In the genomic region with DNA sequence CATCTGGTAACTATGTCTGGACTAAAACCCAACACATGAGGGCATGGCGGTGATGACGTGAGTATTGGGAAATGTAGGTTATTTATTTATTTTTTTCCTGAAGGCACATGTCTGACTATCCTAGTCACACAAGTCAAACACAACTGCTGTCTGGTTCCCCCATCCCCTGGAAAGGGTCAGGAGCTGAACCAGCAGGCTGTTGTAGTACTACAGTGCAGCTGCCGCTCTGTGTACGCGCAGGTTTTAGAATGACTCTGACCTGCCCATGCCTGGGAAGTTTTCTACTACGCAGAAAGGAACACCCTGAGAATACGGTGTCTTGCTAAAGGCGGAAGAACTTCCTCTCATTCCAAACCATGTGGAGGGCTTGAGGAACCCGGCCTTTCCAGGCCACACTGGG, we compare ENCODE assay signal across 8 cellular contexts. TPM values are rescaled to one million over a fixed set of nuclear protein-coding genes. Genes with fewer than 3 reads are reported as not detected.
A peak's percentile ranks its signal among the peaks of the same experiment; 100 is the strongest.
DNase-seq lines count a peak whose midpoint lies in the region; ATAC-seq and TF ChIP-seq lines count a peak whose summit lies in the region.

No MANE protein-coding gene starts in this region.

- peaks cover 6% of the 10 kb centered on the region; the same call in 1 of the 2 replicates for H3F3A ChIP-seq in PC-9 (ENCODE audit: insufficient read depth, low read depth)

- WGBS in sigmoid colon, 2 donors: 5 to 16% methylated on average over 9 of the region's 9 CpGs

- peak in 1 of 4 donors; percentile 28 for TF ChIP-seq EP300 in sigmoid colon (IDR thresholded peaks at IDR 0.05)

- no peak for TF ChIP-seq POLR2A in sigmoid colon (IDR thresholded peaks at IDR 0.05)

- H2AFZ ChIP-seq in PC-9: peak overlapping the region; percentile 58; the same call in 1 of the 2 replicates

- BruUV-seq in PC-9 (replicated peaks; lab: Mats Ljungman, UMichigan): TSS peak; percentile 40

- H3K9me3 ChIP-seq in PC-9 (ENCODE audit: insufficient read depth, low read depth) (no peaks in the 10 kb centered on the region), sigmoid colon (no peaks in the 10 kb centered on the region)

- H3K27ac Mint-ChIP-seq in activated naive CD8-positive, alpha-beta T cell: peak overlapping the region; percentile 97

- H3K36me3 ChIP-seq in PC-9 (ENCODE audit: low read depth): 0 out of 2 replicates have a peak, but pooled peaks cover 8% of the 10 kb centered on the region
- no peaks in the 10 kb centered on the region for H3K36me3 ChIP-seq in sigmoid colon

- CTCF ChIA-PET in PC-9 (lab: Charles Lee): no interaction called here

- TF ChIP-seq CTCF in PC-9 (conservative IDR thresholded peaks at IDR 0.05) (no peak), sigmoid colon (IDR thresholded peaks at IDR 0.05) (no peak)

- H3K4me3 Mint-ChIP-seq in activated naive CD8-positive, alpha-beta T cell: peak overlapping the region; percentile 93

- H3K4me1 ChIP-seq in PC-9 (replicated peaks; ENCODE audit: insufficient read depth): peaks cover 19% of the 10 kb centered on the region
- peaks cover 0 to 52% (median 22%) of the 10 kb centered on the region in 4 donors for H3K4me1 ChIP-seq in sigmoid colon

- peaks cover 49% of the 10 kb centered on the region for H4K20me1 ChIP-seq in PC-9 (ENCODE audit: insufficient read depth)

- ATAC-seq in GM19463 (IDR thresholded peaks at IDR 0.05; ENCODE audit: unreplicated experiment) (peak; percentile 28), HG03558 (IDR thresholded peaks at IDR 0.05; ENCODE audit: extremely low read depth, unreplicated experiment) (peak; percentile 23), left cardiac atrium (peak; percentile 27 to 40)

- peak overlapping the region; percentile 87 for H3K27ac ChIP-seq in PC-9
- H3K27ac ChIP-seq in sigmoid colon: peak overlapping the region; percentile 90 to 96 (median 93)

- POLR2A ChIA-PET in PC-9 (lab: Charles Lee; ENCODE audit: unreplicated experiment): interaction anchor here (0.6 kb wide), 1 partner anchor 552 kb away, joined by 5 read pairs; no protein-coding TSS in a partner anchor

- no peaks in the 10 kb centered on the region for H3K9me2 ChIP-seq in PC-9 (ENCODE audit: insufficient read depth)

- H3K4me2 ChIP-seq in PC-9: peak overlapping the region; percentile 88

- peaks cover 50% of the 10 kb centered on the region for H3K4me1 Mint-ChIP-seq in activated naive CD8-positive, alpha-beta T cell (ENCODE audit: low read depth)

- H3K27me3 Mint-ChIP-seq in activated naive CD8-positive, alpha-beta T cell: no peaks in the 10 kb centered on the region

- peak overlapping the region; percentile 92 for H3K4me3 ChIP-seq in PC-9
- peak overlapping the region; percentile 66 to 99 (median 75) for H3K4me3 ChIP-seq in sigmoid colon

- H3K27me3 ChIP-seq in PC-9 (ENCODE audit: insufficient read depth, low read depth): no peaks in the 10 kb centered on the region
- no peaks in the 10 kb centered on the region for H3K27me3 ChIP-seq in sigmoid colon

- H3K9me3 Mint-ChIP-seq in activated naive CD8-positive, alpha-beta T cell (ENCODE audit: low read depth): no peaks in the 10 kb centered on the region

- H3K79me2 ChIP-seq in PC-9 (ENCODE audit: low read depth): peaks cover 60% of the 10 kb centered on the region

- intact Hi-C loops in PC-9 (cut with micrococcal nuclease; ENCODE audit: unreplicated experiment): loop anchor here (10.0 kb wide), 1 partner anchor 110 kb away; no protein-coding TSS in a partner anchor
- intact Hi-C loops in left cardiac atrium (cut with DNase I): no loop called here
- intact Hi-C loops in sigmoid colon (cut with DNase I): loop anchor here (2.0 to 10.0 kb wide), 5 partner anchors 86 to 1210 kb away; a partner anchor contains a TSS
- intact Hi-C loops in posterior cingulate gyrus (cut with DNase I): loop anchor here (5.0 to 10.0 kb wide), 2 partner anchors 253 to 520 kb away; no protein-coding TSS in a partner anchor

- peak; percentile 9 for DNase-seq in DMS114 treated with DMSO at 0.1 percent for 48 hours (lab: John Stamatoyannopoulos, UW; ENCODE audit: unreplicated experiment)
- DNase-seq in PC-9: peak; percentile 44 to 84
- DNase-seq in left cardiac atrium: peak; percentile 45
- peak; percentile 78 for DNase-seq in sigmoid colon
- no peak for DNase-seq in posterior cingulate gyrus

- H3K36me3 Mint-ChIP-seq in activated naive CD8-positive, alpha-beta T cell: peaks cover 4% of the 10 kb centered on the region

RNA-seq across cellular contexts. Expression of a gene that starts 1.2 kb away (rescaled TPM):
- total RNA-seq in PC-9 (2021) (55.4 and 62.8 TPM in 2 replicates), left cardiac atrium (10 to 100 TPM; 11.8 to 38.6 TPM), sigmoid colon (10 to 100 TPM; 11.8 to 21.3 (median 15.9) TPM)
- 10 to 100 TPM in 1 of 3 donors, 1 to 10 TPM in 2; 2.4 to 25.6 (median 3.5) TPM for polyA plus RNA-seq in sigmoid colon

Comparison
In these comparisons a context has a peak if more than half of its experiments do, and no peak if none do; other contexts are left out.
1. DNase-seq: peak in DMS114 treated with DMSO at 0.1 percent for 48 hours (single experiment), PC-9 (2 of 2), left cardiac atrium (single experiment) and sigmoid colon (single experiment); none in posterior cingulate gyrus (0 of 10).
2. intact Hi-C loops: an anchor here in PC-9 (10.0 kb wide), sigmoid colon (2.0 to 10.0 kb wide) and posterior cingulate gyrus (5.0 to 10.0 kb wide); none called in left cardiac atrium.
3. Peak in every context shown above with its lines, with median percentiles within 50 percentile points of each other: ATAC-seq.